Comparison of ENCODE assay signal across 19 cellular contexts in the genomic region with DNA sequence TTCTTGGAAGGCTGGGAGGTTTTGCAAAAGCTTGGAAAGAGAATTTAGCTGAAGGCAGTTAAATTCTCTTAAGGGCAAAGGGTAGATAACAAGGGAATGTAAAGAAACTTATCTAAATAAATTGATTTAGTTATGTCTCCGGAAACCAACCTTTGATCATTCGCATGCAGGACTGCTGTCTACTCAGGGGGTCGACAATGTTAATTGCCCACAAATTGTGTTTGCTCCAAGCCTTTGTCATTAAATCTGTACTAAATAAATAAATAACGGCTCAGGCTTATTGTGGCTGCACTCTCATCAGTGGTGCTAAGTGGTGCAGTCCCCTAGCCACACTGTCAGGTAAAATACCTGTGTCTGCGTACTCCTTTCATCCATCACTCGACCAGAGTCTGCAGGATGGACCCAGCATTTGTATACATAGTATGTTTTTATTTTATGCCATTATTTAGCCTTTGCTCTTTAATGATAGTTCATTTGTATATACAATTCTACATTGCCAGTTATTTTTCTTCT.
A peak's percentile ranks its signal among the peaks of the same experiment; 100 is the strongest.
DNase-seq lines count a peak whose midpoint lies in the region; ATAC-seq, FAIRE-seq and TF ChIP-seq lines count a peak whose summit lies in the region.
"Had no signal": no experiment of that assay in that cellular context is flagged by ENCODE, and none has a peak within 500 bp of the region (broad histone marks: within the 10 kb centered on the region; RNA-seq: fewer than 3 reads in every experiment).

No MANE protein-coding gene starts in this region.

- no peak overlapping the region for H3K23ac ChIP-seq in IMR-90 (ENCODE audit: low read depth, low read length)
- H3K23ac ChIP-seq in H1 (ENCODE audit: insufficient read length) = no peak overlapping the region
- no peak overlapping the region for H3K23ac ChIP-seq in mesendoderm (ENCODE audit: low read length)

- in situ Hi-C loops in IMR-90 (cut with MboI; ENCODE audit: low sequenced_read_pairs) = no loop called here

- 0 out of 2 replicates have a peak, but pooled peaks cover 3% of the 10 kb centered on the region for H3K9me1 ChIP-seq in IMR-90 (ENCODE audit: insufficient read depth, low read length)

- WGBS in IMR-90 (ENCODE audit: extremely low coverage in 2 of 2, insufficient read length in 1 of 2), 2 experiments = no CpG with 5 or more reads among the region's 6 CpGs
- WGBS in H1 (ENCODE audit: extremely low coverage in 1 of 2, insufficient coverage in 1 of 2, insufficient read length in 1 of 2, insufficient replicate concordance in 2 of 2, low coverage in 1 of 2, low lambda C conversion rate in 2 of 2, missing lambda C conversion rate in 1 of 2), 2 experiments = 73% methylated on average over 6 of the region's 6 CpGs; no CpG with 5 or more reads in 1 of the 2 experiments
- no CpG with 5 or more reads among the region's 6 CpGs for WGBS in mesendoderm (ENCODE audit: extremely low coverage, insufficient coverage, low lambda C conversion rate)

- no peak for TF ChIP-seq CTCF in IMR-90 (conservative IDR thresholded peaks at IDR 0.05; ENCODE audit: low read depth, low read length)
- no peak for TF ChIP-seq CTCF in H1 (IDR thresholded peaks at IDR 0.05; ENCODE audit: control extremely low read depth in 1 of 3, insufficient read depth in 1 of 3, low read depth in 1 of 3, low read length in 3 of 3)

- H2AK5ac ChIP-seq in IMR-90 (ENCODE audit: low read depth, low read length) = no peak overlapping the region
- no peak overlapping the region for H2AK5ac ChIP-seq in H1 (ENCODE audit: low read depth, low read length)
- no peak overlapping the region for H2AK5ac ChIP-seq in mesendoderm (ENCODE audit: low read length)

- no peak overlapping the region for H3K9ac ChIP-seq in IMR-90 (ENCODE audit: low read depth, low read length)
- H3K9ac ChIP-seq in H1 (replicated peaks in 1 of 4; ENCODE audit: extremely low read depth in 1 of 4, low read depth in 3 of 4, low read length in 3 of 4) = no peak overlapping the region
- H3K9ac ChIP-seq in mesendoderm (ENCODE audit: low read length) = no peak overlapping the region
- H3K9ac ChIP-seq: BLaER1 had no signal

- POLR2A ChIA-PET in IMR-90 (lab: Charles Lee; ENCODE audit: unreplicated experiment) (no interaction called here), H1 (lab: Charles Lee; ENCODE audit: partially characterized antibody) (no interaction called here)

- peak overlapping the region; percentile 43; the same call in 1 of the 2 replicates for H3K18ac ChIP-seq in IMR-90 (ENCODE audit: low read depth, low read length)
- no peak overlapping the region for H3K18ac ChIP-seq in H1 (ENCODE audit: extremely low read depth, low read length)
- no peak overlapping the region for H3K18ac ChIP-seq in mesendoderm (ENCODE audit: low read length)

- H3K14ac ChIP-seq in IMR-90 (replicated peaks; ENCODE audit: low read depth, low read length) (no peak overlapping the region), H1 (ENCODE audit: insufficient read length) (no peak overlapping the region)

- ATAC-seq in IMR-90 (ENCODE audit: low read depth) (no peak), GM18909 (IDR thresholded peaks at IDR 0.05; ENCODE audit: poor library complexity, unreplicated experiment) (no peak)
- ATAC-seq: K562 had no signal

- H2BK15ac ChIP-seq in IMR-90 (ENCODE audit: low read depth, low read length) (no peak overlapping the region), H1 (ENCODE audit: low read length) (no peak overlapping the region), mesendoderm (replicated peaks; ENCODE audit: low read depth) (no peak overlapping the region)

- no peak for FAIRE-seq in H1 (lab: Jason Lieb, UNC)
- FAIRE-seq: GM12891, K562 had no signal

- no peak overlapping the region for H4K91ac ChIP-seq in IMR-90 (ENCODE audit: insufficient read depth, low read depth, low read length)
- no peak overlapping the region for H4K91ac ChIP-seq in H1 (replicated peaks; ENCODE audit: insufficient read length, low read length)

- H2BK5ac ChIP-seq in IMR-90 (ENCODE audit: low read depth, low read length, poor library complexity, severe bottlenecking) (no peak overlapping the region), H1 (ENCODE audit: low read depth, low read length) (no peak overlapping the region), mesendoderm (ENCODE audit: low read length) (no peak overlapping the region)

- no peaks in the 10 kb centered on the region for H3K79me2 ChIP-seq in H1 (ENCODE audit: control insufficient read depth in 1 of 2, insufficient read depth in 2 of 2, low read length in 2 of 2)
- no peaks in the 10 kb centered on the region for H3K79me2 ChIP-seq in mesendoderm (ENCODE audit: control insufficient read depth, insufficient read depth, low read length)

- peaks cover 5% of the 10 kb centered on the region for H3K4me1 ChIP-seq in IMR-90 (ENCODE audit: control insufficient read depth, insufficient read depth, low read length)
- H3K4me1 ChIP-seq in H1 (replicated peaks in 1 of 4; ENCODE audit: control insufficient read depth in 3 of 4, insufficient read depth in 4 of 4, low read length in 3 of 4) = no peaks in the 10 kb centered on the region; a peak in 1 of 7 replicates
- H3K4me1 ChIP-seq in mesendoderm (ENCODE audit: control insufficient read depth, low read depth, low read length) = no peaks in the 10 kb centered on the region
- H3K4me1 ChIP-seq: HAP-1 had no signal

- no peak overlapping the region for H3K4ac ChIP-seq in IMR-90 (ENCODE audit: low read depth, low read length)
- H3K4ac ChIP-seq in H1 (replicated peaks; ENCODE audit: insufficient read length, low read depth, low read length) = no peak overlapping the region
- no peak overlapping the region for H3K4ac ChIP-seq in mesendoderm (ENCODE audit: low read depth, low read length)

- H3K4me3 ChIP-seq in IMR-90 (ENCODE audit: insufficient read depth, low read depth, low read length) = no peak overlapping the region
- no peak overlapping the region; a peak in 1 of 8 replicates for H3K4me3 ChIP-seq in H1 (ENCODE audit: extremely low read depth in 1 of 4, insufficient read depth in 2 of 4, low read depth in 3 of 4, low read length in 4 of 4)
- no peak overlapping the region for H3K4me3 ChIP-seq in mesendoderm (ENCODE audit: low read length)
- H3K4me3 ChIP-seq: BLaER1, HAP-1, K562 had no signal

- no peak overlapping the region for H2BK12ac ChIP-seq in H1 (ENCODE audit: low read depth, low read length)

- TF ChIP-seq RAD21 in IMR-90 (IDR thresholded peaks at IDR 0.05; ENCODE audit: low read length) (no peak), H1 (IDR thresholded peaks at IDR 0.05 in 1 of 2, conservative IDR thresholded peaks at IDR 0.05 in 1 of 2; ENCODE audit: low read depth in 2 of 2, low read length in 2 of 2) (no peak)

- no peak overlapping the region for H2BK20ac ChIP-seq in IMR-90 (ENCODE audit: low read depth, low read length)
- no peak overlapping the region for H2BK20ac ChIP-seq in H1 (ENCODE audit: low read length)

- no peak overlapping the region for H3K56ac ChIP-seq in IMR-90 (ENCODE audit: extremely low read depth, insufficient read depth, low read length)
- H3K56ac ChIP-seq in H1 (replicated peaks; ENCODE audit: insufficient read length, low read depth, low read length) = no peak overlapping the region
- no peak overlapping the region for H3K56ac ChIP-seq in mesendoderm (ENCODE audit: low read length)

- TF ChIP-seq EP300 in H1 (IDR thresholded peaks at IDR 0.05; ENCODE audit: borderline replicate concordance in 1 of 2, low read depth in 2 of 2, low read length in 2 of 2) = no peak

- H3K4me2 ChIP-seq in IMR-90 (ENCODE audit: low read depth, low read length) (no peak overlapping the region), H1 (ENCODE audit: insufficient read depth in 1 of 2, low read depth in 2 of 2, low read length in 2 of 2) (no peak overlapping the region), mesendoderm (ENCODE audit: low read length) (no peak overlapping the region)
- H3K4me2 ChIP-seq: BLaER1 had no signal

- BruUV-seq in IMR-90 (replicated peaks; lab: Mats Ljungman, UMichigan) = no TSS peak

- H3K23me2 ChIP-seq in H1 (ENCODE audit: low read depth, low read length) = no peaks in the 10 kb centered on the region

- H4K8ac ChIP-seq in IMR-90 (ENCODE audit: low read depth in 2 of 2, low read length in 2 of 2) = no peak overlapping the region
- H4K8ac ChIP-seq in H1 (ENCODE audit: extremely low read depth, insufficient read depth, low read length) = no peak overlapping the region
- no peak overlapping the region for H4K8ac ChIP-seq in mesendoderm (ENCODE audit: low read depth, low read length)

- H2AK9ac ChIP-seq in IMR-90 (replicated peaks; ENCODE audit: low read depth, low read length, poor library complexity) = no peak overlapping the region

- H3K36me3 ChIP-seq in IMR-90 (ENCODE audit: control insufficient read depth, insufficient read depth, low read length) (no peaks in the 10 kb centered on the region), H1 (ENCODE audit: control insufficient read depth in 2 of 4, insufficient read depth in 4 of 4, low read length in 3 of 4) (no peaks in the 10 kb centered on the region), mesendoderm (ENCODE audit: control insufficient read depth, insufficient read depth, low read length) (no peaks in the 10 kb centered on the region)
- H3K36me3 ChIP-seq: BLaER1, HAP-1 had no signal

- H4K5ac ChIP-seq in IMR-90 (ENCODE audit: low read depth, low read length) (no peak overlapping the region), H1 (ENCODE audit: insufficient read length, low read depth, low read length) (no peak overlapping the region), mesendoderm (ENCODE audit: low read length) (no peak overlapping the region)

- TF ChIP-seq POLR2A in IMR-90 (IDR thresholded peaks at IDR 0.05; ENCODE audit: low read depth, low read length) = no peak
- TF ChIP-seq POLR2A in H1 (IDR thresholded peaks at IDR 0.05; ENCODE audit: control extremely low read depth in 1 of 2, low read depth in 2 of 2, low read length in 2 of 2) = no peak

- intact Hi-C loops in IMR-90 (cut with micrococcal nuclease) = no loop called here

- H4K20me1 ChIP-seq in IMR-90 (ENCODE audit: insufficient read depth, low read length) (no peaks in the 10 kb centered on the region), H1 (replicated peaks in 1 of 2; ENCODE audit: control insufficient read depth in 1 of 2, insufficient read depth in 2 of 2, low read length in 2 of 2) (no peaks in the 10 kb centered on the region)
- H4K20me1 ChIP-seq: BLaER1 had no signal

- no peaks in the 10 kb centered on the region for H3K27me3 ChIP-seq in IMR-90 (ENCODE audit: control insufficient read depth, insufficient read depth, low read length)
- no peaks in the 10 kb centered on the region for H3K27me3 ChIP-seq in H1 (replicated peaks in 1 of 4; ENCODE audit: control insufficient read depth in 3 of 4, extremely low read depth in 1 of 4, insufficient read depth in 3 of 4, low read length in 3 of 4)
- H3K27me3 ChIP-seq in mesendoderm (ENCODE audit: insufficient read depth, low read length, poor library complexity) = no peaks in the 10 kb centered on the region
- H3K27me3 ChIP-seq: BLaER1 had no signal

- H2AFZ ChIP-seq in IMR-90 (replicated peaks; ENCODE audit: low read length, poor library complexity) (no peak overlapping the region), H1 (ENCODE audit: low read length) (no peak overlapping the region)

- CTCF ChIA-PET in IMR-90 (lab: Yijun Ruan, JAX) (no interaction called here), H1 (lab: Charles Lee; ENCODE audit: partially characterized antibody) (interaction anchor here (0.6 kb wide), 1 partner anchor 23 kb away, joined by 3 read pairs; no protein-coding TSS in a partner anchor)

- dilution Hi-C loops in IMR-90 (cut with HindIII; ENCODE audit: low sequenced_read_pairs, unreplicated experiment) = no loop called here

- DNase-seq in Daoy (ENCODE audit: low read depth) = peak; percentile 13
- DNase-seq in IMR-90 = no peak
- DNase-seq in H1 (ENCODE audit: low read depth in 1 of 2, low spot score in 2 of 2) = peak in 1 of 2 experiments; percentile 5
- DNase-seq in mesendoderm = peak; percentile 34
- DNase-seq in NCI-H128 (lab: John Stamatoyannopoulos, UW; ENCODE audit: unreplicated experiment) = no peak
- DNase-seq in activated CD4-positive, alpha-beta T cell treated with anti-CD3 and anti-CD28 coated beads for 1 hour = no peak
- DNase-seq: 8988T; Calu3; CD4-positive, alpha-beta memory T cell; DMS79 treated with DMSO at 0.1 percent for 48 hours; EL; GOT3; HFFc6 had no signal

- H3K79me1 ChIP-seq in IMR-90 (ENCODE audit: low read depth in 1 of 2, low read length in 2 of 2) (no peaks in the 10 kb centered on the region), H1 (ENCODE audit: low read depth, low read length) (no peaks in the 10 kb centered on the region), mesendoderm (ENCODE audit: low read length) (no peaks in the 10 kb centered on the region)

- H2BK120ac ChIP-seq in IMR-90 (ENCODE audit: low read depth, low read length) (no peak overlapping the region), H1 (replicated peaks; ENCODE audit: low read depth, low read length) (no peak overlapping the region), mesendoderm (ENCODE audit: low read depth, low read length) (no peak overlapping the region)

- no peaks in the 10 kb centered on the region for H3K9me3 ChIP-seq in IMR-90 (ENCODE audit: control insufficient read depth, insufficient read depth, low read length)
- no peaks in the 10 kb centered on the region for H3K9me3 ChIP-seq in H1 (ENCODE audit: insufficient read depth in 2 of 2, low read depth in 1 of 2, low read length in 1 of 2)
- H3K9me3 ChIP-seq: BLaER1, HAP-1 had no signal

- H3K27ac ChIP-seq in IMR-90 (ENCODE audit: insufficient read depth, low read length) = no peak overlapping the region
- H3K27ac ChIP-seq in H1 (ENCODE audit: low read depth, low read length) = no peak overlapping the region
- H3K27ac ChIP-seq in mesendoderm (ENCODE audit: low read depth, low read length) = no peak overlapping the region
- H3K27ac ChIP-seq: BLaER1, HL-60 had no signal

Comparison
In these comparisons a context has a peak if more than half of its experiments do, and no peak if none do; other contexts are left out.
1. DNase-seq: peak in Daoy (single experiment) and mesendoderm (single experiment); none in IMR-90 (single experiment), NCI-H128 (single experiment) and activated CD4-positive, alpha-beta T cell treated with anti-CD3 and anti-CD28 coated beads for 1 hour (single experiment).